ENCODE assay signal across 8 cellular contexts in the genomic region with DNA sequence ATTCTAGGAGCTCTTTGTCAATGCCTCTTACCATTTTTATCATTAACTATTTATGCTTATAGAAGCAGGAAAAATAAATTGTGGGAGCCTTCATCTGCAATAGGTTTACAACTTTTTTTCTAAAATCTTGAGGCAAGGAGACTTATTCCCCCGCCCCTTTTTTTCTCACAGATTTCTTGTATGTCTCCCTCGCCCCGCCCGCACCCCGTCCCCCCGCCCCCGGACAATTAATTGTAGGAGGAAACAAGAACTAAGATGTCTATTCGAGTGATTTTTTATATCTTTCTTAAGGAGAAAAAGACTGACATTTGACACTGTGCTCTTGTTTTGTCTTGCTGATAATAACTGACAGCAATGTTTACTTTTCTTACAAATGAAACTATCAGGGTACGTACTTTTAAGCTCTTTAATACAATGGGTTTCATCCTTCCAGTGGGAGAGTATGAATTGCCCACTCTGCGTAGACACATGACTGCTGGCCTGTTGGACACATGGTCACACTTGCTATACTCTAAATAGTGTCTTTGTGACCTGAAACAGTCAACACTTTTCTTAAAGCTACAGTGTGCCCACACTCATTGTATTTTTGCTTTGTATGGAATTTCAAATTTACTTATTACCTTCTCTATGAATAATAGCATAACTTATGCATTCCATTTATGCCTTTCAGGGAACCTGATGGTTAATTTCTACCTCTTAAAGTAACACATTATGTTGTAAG. TPM values are rescaled to one million over a fixed set of nuclear protein-coding genes. Genes with fewer than 3 reads are reported as not detected.
DNase-seq lines count a peak whose midpoint lies in the region; ATAC-seq, FAIRE-seq and TF ChIP-seq lines count a peak whose summit lies in the region.

No MANE protein-coding gene starts in this region.

- peak overlapping the region; percentile 80 for H3K4me3 ChIP-seq in DOHH2 (ENCODE audit: low read length)
- H3K4me3 ChIP-seq in effector memory CD4-positive, alpha-beta T cell (ENCODE audit: insufficient read depth, low read depth, low read length, poor library complexity, severe bottlenecking), result no peak overlapping the region
- peak overlapping the region; percentile 93 to 98 for H3K4me3 ChIP-seq in neutrophil (ENCODE audit: low read depth in 1 of 2, low read length in 1 of 2)
- H3K4me3 ChIP-seq in aorta (ENCODE audit: low read length in 2 of 2), result no peak overlapping the region

- no peaks in the 10 kb centered on the region for H3F3A ChIP-seq in DOHH2 (ENCODE audit: control insufficient read depth, insufficient read depth)

- H3K27ac ChIP-seq in DOHH2 (ENCODE audit: low read depth, low read length) (no peak overlapping the region), neutrophil (peak overlapping the region; percentile 99), aorta (ENCODE audit: low read depth in 1 of 2, low read length in 2 of 2) (no peak overlapping the region)
- peak overlapping the region; percentile 98 for H3K27ac ChIP-seq in effector memory CD4-positive, alpha-beta T cell (ENCODE audit: insufficient read depth, low read length, poor library complexity, severe bottlenecking)

- intact Hi-C loops in aorta (cut with DNase I), result loop anchor here in 1 of 2 donors (10.0 kb wide), 2 partner anchors 86 to 676 kb away; no protein-coding TSS in a partner anchor

- H3K27me3 ChIP-seq in DOHH2 (ENCODE audit: control insufficient read depth, low read length) (no peaks in the 10 kb centered on the region), neutrophil (no peaks in the 10 kb centered on the region), aorta (ENCODE audit: control insufficient read depth in 1 of 2, insufficient read depth in 2 of 2, low read length in 1 of 2) (no peaks in the 10 kb centered on the region)
- no peaks in the 10 kb centered on the region for H3K27me3 ChIP-seq in effector memory CD4-positive, alpha-beta T cell (replicated peaks; ENCODE audit: control insufficient read depth, insufficient read depth, low read length, poor library complexity, severe bottlenecking)

- no peaks in the 10 kb centered on the region for H3K9me2 ChIP-seq in DOHH2 (replicated peaks; ENCODE audit: control insufficient read depth, low read length)

- ATAC-seq in HG03045 (IDR thresholded peaks at IDR 0.05; ENCODE audit: unreplicated experiment) (no peak), aorta (ENCODE audit: low FRiP score) (no peak)

- H3K9me3 ChIP-seq in DOHH2 (ENCODE audit: control insufficient read depth, insufficient read depth, low read length) (no peaks in the 10 kb centered on the region), neutrophil (no peaks in the 10 kb centered on the region), aorta (ENCODE audit: control insufficient read depth, low read length) (no peaks in the 10 kb centered on the region)
- H3K9me3 ChIP-seq in effector memory CD4-positive, alpha-beta T cell (ENCODE audit: control insufficient read depth, low read length), result no peaks in the 10 kb centered on the region

- H3K4me2 ChIP-seq in DOHH2 (ENCODE audit: low read length), result peak overlapping the region; percentile 90

- H3K4me1 ChIP-seq in DOHH2 (ENCODE audit: control insufficient read depth, low read length) (peaks cover 38% of the 10 kb centered on the region), neutrophil (ENCODE audit: control insufficient read depth in 1 of 2, insufficient read depth in 1 of 2, low read depth in 1 of 2, low read length in 1 of 2) (peaks cover 53 to 54% of the 10 kb centered on the region in 2 experiments), aorta (ENCODE audit: control insufficient read depth in 1 of 2, insufficient read depth in 2 of 2, low read length in 2 of 2) (peaks cover 2 to 8% of the 10 kb centered on the region in 2 donors)
- H3K4me1 ChIP-seq in effector memory CD4-positive, alpha-beta T cell (ENCODE audit: control insufficient read depth, insufficient read depth, low read length, poor library complexity, severe bottlenecking), result peaks cover 16% of the 10 kb centered on the region

- DNase-seq in NCI-H526 treated with DMSO at 0.1 percent for 48 hours (lab: John Stamatoyannopoulos, UW), result peak; percentile 52
- no peak for DNase-seq in effector memory CD4-positive, alpha-beta T cell
- no peak for DNase-seq in GM19239 (ENCODE audit: insufficient read length, low spot score)
- DNase-seq in aorta, result no peak
- DNase-seq in DMS 273 (lab: John Stamatoyannopoulos, UW; ENCODE audit: unreplicated experiment), result no peak

- H3K36me3 ChIP-seq in DOHH2 (ENCODE audit: control insufficient read depth, low read length) (peaks cover 26% of the 10 kb centered on the region), neutrophil (no peaks in the 10 kb centered on the region), aorta (ENCODE audit: control insufficient read depth in 1 of 2, insufficient read depth in 2 of 2, low read length in 1 of 2) (no peaks in the 10 kb centered on the region)
- H3K36me3 ChIP-seq in effector memory CD4-positive, alpha-beta T cell (ENCODE audit: control insufficient read depth, insufficient read depth, low read length), result no peaks in the 10 kb centered on the region

- peaks cover 21% of the 10 kb centered on the region for H4K20me1 ChIP-seq in DOHH2 (ENCODE audit: control insufficient read depth, insufficient read depth, low read depth, low read length)

- no peak for TF ChIP-seq CTCF in DOHH2 (IDR thresholded peaks at IDR 0.05; ENCODE audit: low read depth, low read length, poor library complexity, severe bottlenecking)
- TF ChIP-seq CTCF in neutrophil (IDR thresholded peaks at IDR 0.05), result no peak

- no peak for FAIRE-seq in GM19239 (lab: Jason Lieb, UNC)

- peaks cover 41% of the 10 kb centered on the region for H3K79me2 ChIP-seq in DOHH2 (ENCODE audit: control insufficient read depth, low read length)

- 58 to 62% methylated on average over 10 of the region's 10 CpGs for WGBS in aorta, 2 donors

RNA-seq across cellular contexts. Expression of a gene that starts 1.5 kb away (rescaled TPM):
- 10 to 100 TPM; 84.8 to 93.8 TPM for total RNA-seq in aorta
- polyA plus RNA-seq in aorta, result 10 to 100 TPM; 19.8 to 22.3 TPM

Comparison
In these comparisons a context has a peak if more than half of its experiments do, and no peak if none do; other contexts are left out.
1. H3K27ac ChIP-seq: peak in effector memory CD4-positive, alpha-beta T cell (single experiment) and neutrophil (single experiment); none in DOHH2 (single experiment) and aorta (0 of 2).
2. H3K4me3 ChIP-seq: peak in DOHH2 (single experiment) and neutrophil (2 of 2); none in effector memory CD4-positive, alpha-beta T cell (single experiment) and aorta (0 of 2).